Comparison of ENCODE assay signal across 19 cellular contexts in the genomic region with DNA sequence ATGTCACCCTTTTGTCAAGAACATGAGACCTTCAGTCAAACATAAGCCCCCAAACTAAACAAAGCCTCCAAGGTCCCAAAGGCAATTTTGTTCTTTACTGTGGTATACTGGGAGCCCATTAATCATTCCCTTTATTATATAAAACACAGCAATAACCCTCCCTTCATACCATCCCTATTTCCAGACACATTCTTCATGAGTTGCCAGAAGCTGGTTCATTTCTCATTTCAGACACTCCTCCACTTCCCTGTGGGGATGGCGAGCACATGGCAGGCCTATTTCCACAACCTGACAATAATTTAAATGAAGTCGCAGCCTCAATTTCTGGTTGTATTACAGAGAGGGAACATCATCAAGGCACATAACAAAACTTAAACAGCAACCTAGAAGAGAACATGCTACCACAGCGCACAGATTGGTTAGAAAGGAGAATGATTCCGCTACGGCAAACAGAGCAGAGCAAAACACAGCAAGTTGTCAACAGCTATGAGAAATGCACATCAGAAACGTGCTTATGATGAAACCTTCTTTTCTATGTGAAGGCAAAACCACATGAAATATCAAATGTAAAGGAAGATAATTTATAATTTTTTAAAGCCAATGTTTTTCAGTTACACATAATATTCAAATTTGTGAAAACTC.
DNase-seq lines count a peak whose midpoint lies in the region; ATAC-seq and TF ChIP-seq lines count a peak whose summit lies in the region.
"Had no signal": no experiment of that assay in that cellular context is flagged by ENCODE, and none has a peak within 500 bp of the region (broad histone marks: within the 10 kb centered on the region; RNA-seq: fewer than 3 reads in every experiment).

No MANE protein-coding gene starts in this region.

- H3K4me3 Mint-ChIP-seq in activated CD8-positive, alpha-beta T cell treated with anti-CD3 and anti-CD28 coated beads for 36 hours, result no peak overlapping the region
- H3K4me3 Mint-ChIP-seq in activated CD8-positive, alpha-beta T cell treated with anti-CD3 and anti-CD28 coated beads, Interleukin-2, amount 10 ng/mL, durations not matched to agents 7 days and 5 days, result no peak overlapping the region
- H3K4me3 Mint-ChIP-seq in T-cell (no peak overlapping the region), osteocyte (ENCODE audit: unreplicated experiment) (no peak overlapping the region)
- H3K4me3 Mint-ChIP-seq in effector memory CD8-positive, alpha-beta T cell, result no peak overlapping the region
- H3K4me3 Mint-ChIP-seq in stimulated activated naive CD8-positive, alpha-beta T cell treated with anti-CD3 and anti-CD28 coated beads, Interleukin-15, amount 100 ng/mL, for 72 hours, result no peak overlapping the region
- H3K4me3 Mint-ChIP-seq in stimulated activated effector memory CD8-positive, alpha-beta T cell treated with anti-CD3 and anti-CD28 coated beads, Interleukin-12 subunit alpha, Interleukin-12 subunit beta, amount 100 ng/mL, for 72 hours, result no peak overlapping the region
- H3K4me3 Mint-ChIP-seq: CD8-positive, alpha-beta memory T cell had no signal

- no peak for DNase-seq in activated CD8-positive, alpha-beta T cell treated with anti-CD3 and anti-CD28 coated beads for 36 hours
- DNase-seq in activated CD8-positive, alpha-beta T cell treated with anti-CD3 and anti-CD28 coated beads, Interleukin-2, amount 10 ng/mL, durations not matched to agents 7 days and 5 days, result no peak
- DNase-seq in T-cell (peak in 1 of 34 experiments; percentile 28), osteocyte (ENCODE audit: extremely low spot score, unreplicated experiment) (no peak), GM13976 (ENCODE audit: low spot score) (no peak)
- no peak for DNase-seq in effector memory CD8-positive, alpha-beta T cell
- no peak for DNase-seq in stimulated activated naive CD8-positive, alpha-beta T cell treated with anti-CD3 and anti-CD28 coated beads, Interleukin-15, amount 100 ng/mL, for 72 hours
- DNase-seq in stimulated activated effector memory CD8-positive, alpha-beta T cell treated with anti-CD3 and anti-CD28 coated beads, Interleukin-12 subunit alpha, Interleukin-12 subunit beta, amount 100 ng/mL, for 72 hours (ENCODE audit: low spot score in 2 of 2), result no peak
- DNase-seq: CD8-positive, alpha-beta memory T cell; DND-41; GDM1; GOT3; KBM-7; NCI-H1048; NCI-H146; NCI-H69; NK-92 treated with Interleukin-12 subunit alpha and Interleukin-12 subunit beta, amount 100 ng/mL, for 24 hours; OCI-M1 had no signal

- in situ Hi-C loops in GM13976 (cut with MboI; ENCODE audit: low sequenced_read_pairs, unreplicated experiment), result no loop called here

- H3K36me3 Mint-ChIP-seq in activated CD8-positive, alpha-beta T cell treated with anti-CD3 and anti-CD28 coated beads for 36 hours (ENCODE audit: low read depth), result peaks cover 12% of the 10 kb centered on the region
- peaks cover 11% of the 10 kb centered on the region for H3K36me3 Mint-ChIP-seq in activated CD8-positive, alpha-beta T cell treated with anti-CD3 and anti-CD28 coated beads, Interleukin-2, amount 10 ng/mL, durations not matched to agents 7 days and 5 days (ENCODE audit: low read depth)
- peaks cover 18% of the 10 kb centered on the region for H3K36me3 Mint-ChIP-seq in T-cell
- H3K36me3 Mint-ChIP-seq in effector memory CD8-positive, alpha-beta T cell (ENCODE audit: insufficient read depth), result no peaks in the 10 kb centered on the region
- H3K36me3 Mint-ChIP-seq in stimulated activated effector memory CD8-positive, alpha-beta T cell treated with anti-CD3 and anti-CD28 coated beads, Interleukin-12 subunit alpha, Interleukin-12 subunit beta, amount 100 ng/mL, for 72 hours, result peaks cover 7% of the 10 kb centered on the region
- no peaks in the 10 kb centered on the region for H3K36me3 Mint-ChIP-seq in osteocyte (ENCODE audit: unreplicated experiment)

- no peak for ATAC-seq in activated CD8-positive, alpha-beta T cell treated with anti-CD3 and anti-CD28 coated beads for 36 hours
- ATAC-seq in activated CD8-positive, alpha-beta T cell treated with anti-CD3 and anti-CD28 coated beads, Interleukin-2, amount 10 ng/mL, durations not matched to agents 7 days and 5 days, result no peak
- peak in 1 of 4 experiments; percentile 64 for ATAC-seq in T-cell (replicated peaks in 1 of 4)
- ATAC-seq in effector memory CD8-positive, alpha-beta T cell (replicated peaks), result no peak
- no peak for ATAC-seq in stimulated activated naive CD8-positive, alpha-beta T cell treated with anti-CD3 and anti-CD28 coated beads, Interleukin-15, amount 100 ng/mL, for 72 hours
- no peak for ATAC-seq in stimulated activated effector memory CD8-positive, alpha-beta T cell treated with anti-CD3 and anti-CD28 coated beads, Interleukin-12 subunit alpha, Interleukin-12 subunit beta, amount 100 ng/mL, for 72 hours
- ATAC-seq: A549 had no signal

- peaks cover 86% of the 10 kb centered on the region for H3K4me1 Mint-ChIP-seq in activated CD8-positive, alpha-beta T cell treated with anti-CD3 and anti-CD28 coated beads for 36 hours (ENCODE audit: low read depth)
- H3K4me1 Mint-ChIP-seq in activated CD8-positive, alpha-beta T cell treated with anti-CD3 and anti-CD28 coated beads, Interleukin-2, amount 10 ng/mL, durations not matched to agents 7 days and 5 days (ENCODE audit: low read depth), result peaks cover 57% of the 10 kb centered on the region
- peaks cover 80 to 94% (median 85%) of the 10 kb centered on the region in 3 donors for H3K4me1 Mint-ChIP-seq in T-cell
- H3K4me1 Mint-ChIP-seq in effector memory CD8-positive, alpha-beta T cell (ENCODE audit: low read depth in 2 of 2), result peaks cover 42 to 56% of the 10 kb centered on the region in 2 donors
- peaks cover 97% of the 10 kb centered on the region for H3K4me1 Mint-ChIP-seq in stimulated activated naive CD8-positive, alpha-beta T cell treated with anti-CD3 and anti-CD28 coated beads, Interleukin-15, amount 100 ng/mL, for 72 hours
- H3K4me1 Mint-ChIP-seq in stimulated activated effector memory CD8-positive, alpha-beta T cell treated with anti-CD3 and anti-CD28 coated beads, Interleukin-12 subunit alpha, Interleukin-12 subunit beta, amount 100 ng/mL, for 72 hours, result peaks cover 66% of the 10 kb centered on the region
- peaks cover 5% of the 10 kb centered on the region for H3K4me1 Mint-ChIP-seq in osteocyte (ENCODE audit: unreplicated experiment)

- CTCF ChIA-PET in activated CD8-positive, alpha-beta T cell treated with anti-CD3 and anti-CD28 coated beads for 36 hours (lab: Charles Lee), result interaction anchor here (1.1 to 2.2 kb wide), 6 partner anchors 13 to 185 kb away, joined by 3 to 14 read pairs (median 4); no protein-coding TSS in a partner anchor
- CTCF ChIA-PET in activated CD8-positive, alpha-beta T cell treated with anti-CD3 and anti-CD28 coated beads, Interleukin-2, amount 10 ng/mL, durations not matched to agents 7 days and 5 days (lab: Charles Lee), result interaction anchor here (1.1 to 3.6 kb wide), 4 partner anchors 9 to 65 kb away, joined by 3 to 12 read pairs (median 5); no protein-coding TSS in a partner anchor
- CTCF ChIA-PET in T-cell (lab: Charles Lee), result interaction anchor here in 1 of 2 donors (0.6 kb wide), 1 partner anchor 438 kb away, joined by 3 read pairs; no protein-coding TSS in a partner anchor

- no peaks in the 10 kb centered on the region for H3K27me3 Mint-ChIP-seq in activated CD8-positive, alpha-beta T cell treated with anti-CD3 and anti-CD28 coated beads for 36 hours
- no peaks in the 10 kb centered on the region for H3K27me3 Mint-ChIP-seq in activated CD8-positive, alpha-beta T cell treated with anti-CD3 and anti-CD28 coated beads, Interleukin-2, amount 10 ng/mL, durations not matched to agents 7 days and 5 days (ENCODE audit: low read depth)
- no peaks in the 10 kb centered on the region for H3K27me3 Mint-ChIP-seq in T-cell
- H3K27me3 Mint-ChIP-seq in effector memory CD8-positive, alpha-beta T cell, result no peaks in the 10 kb centered on the region
- no peaks in the 10 kb centered on the region for H3K27me3 Mint-ChIP-seq in stimulated activated naive CD8-positive, alpha-beta T cell treated with anti-CD3 and anti-CD28 coated beads, Interleukin-15, amount 100 ng/mL, for 72 hours
- peaks cover 14% of the 10 kb centered on the region for H3K27me3 Mint-ChIP-seq in osteocyte (ENCODE audit: unreplicated experiment)
- H3K27me3 Mint-ChIP-seq: CD8-positive, alpha-beta memory T cell had no signal

- TF ChIP-seq CTCF in activated CD8-positive, alpha-beta T cell treated with anti-CD3 and anti-CD28 coated beads for 36 hours (IDR thresholded peaks at IDR 0.05), result no peak
- TF ChIP-seq CTCF in osteocyte (IDR thresholded peaks at IDR 0.05), result no peak
- TF ChIP-seq CTCF in GM13976 (IDR thresholded peaks at IDR 0.05; ENCODE audit: borderline replicate concordance, control extremely low read depth, extremely low read depth, insufficient read depth, missing control alignments), result no peak

- POLR2A ChIA-PET in activated CD8-positive, alpha-beta T cell treated with anti-CD3 and anti-CD28 coated beads for 36 hours (lab: Charles Lee), result interaction anchor here (1.1 to 2.9 kb wide), 9 partner anchors 10 to 171 kb away, joined by 3 to 21 read pairs (median 4); no protein-coding TSS in a partner anchor
- POLR2A ChIA-PET in activated CD8-positive, alpha-beta T cell treated with anti-CD3 and anti-CD28 coated beads, Interleukin-2, amount 10 ng/mL, durations not matched to agents 7 days and 5 days (lab: Charles Lee), result interaction anchor here (0.7 to 1.2 kb wide), 2 partner anchors 15 to 51 kb away, joined by 3 to 4 read pairs; no protein-coding TSS in a partner anchor
- POLR2A ChIA-PET in T-cell (lab: Charles Lee), result no interaction called here

- peak overlapping the region; percentile 43 for H3K27ac Mint-ChIP-seq in activated CD8-positive, alpha-beta T cell treated with anti-CD3 and anti-CD28 coated beads for 36 hours
- H3K27ac Mint-ChIP-seq in activated CD8-positive, alpha-beta T cell treated with anti-CD3 and anti-CD28 coated beads, Interleukin-2, amount 10 ng/mL, durations not matched to agents 7 days and 5 days, result no peak overlapping the region
- H3K27ac Mint-ChIP-seq in T-cell, result peak overlapping the region; percentile 9 to 45
- H3K27ac Mint-ChIP-seq in effector memory CD8-positive, alpha-beta T cell, result peak overlapping the region; percentile 61 to 82
- peak overlapping the region; percentile 15 to 16 for H3K27ac Mint-ChIP-seq in stimulated activated naive CD8-positive, alpha-beta T cell treated with anti-CD3 and anti-CD28 coated beads, Interleukin-15, amount 100 ng/mL, for 72 hours
- no peak overlapping the region for H3K27ac Mint-ChIP-seq in stimulated activated effector memory CD8-positive, alpha-beta T cell treated with anti-CD3 and anti-CD28 coated beads, Interleukin-12 subunit alpha, Interleukin-12 subunit beta, amount 100 ng/mL, for 72 hours
- no peak overlapping the region for H3K27ac Mint-ChIP-seq in osteocyte (ENCODE audit: unreplicated experiment)

- intact Hi-C loops in activated CD8-positive, alpha-beta T cell treated with anti-CD3 and anti-CD28 coated beads for 36 hours (cut with micrococcal nuclease), result loop anchor here (5.0 kb wide), 3 partner anchors 62 to 122 kb away; a partner anchor contains a TSS

- peaks cover 4% of the 10 kb centered on the region for H3K9me3 Mint-ChIP-seq in activated CD8-positive, alpha-beta T cell treated with anti-CD3 and anti-CD28 coated beads for 36 hours
- no peaks in the 10 kb centered on the region for H3K9me3 Mint-ChIP-seq in activated CD8-positive, alpha-beta T cell treated with anti-CD3 and anti-CD28 coated beads, Interleukin-2, amount 10 ng/mL, durations not matched to agents 7 days and 5 days (ENCODE audit: insufficient read depth)
- H3K9me3 Mint-ChIP-seq in T-cell (no peaks in the 10 kb centered on the region), osteocyte (ENCODE audit: unreplicated experiment) (no peaks in the 10 kb centered on the region)
- peaks cover 0 to 1% of the 10 kb centered on the region in 2 donors for H3K9me3 Mint-ChIP-seq in effector memory CD8-positive, alpha-beta T cell
- peaks cover 0 to 8% of the 10 kb centered on the region in 2 donors for H3K9me3 Mint-ChIP-seq in stimulated activated naive CD8-positive, alpha-beta T cell treated with anti-CD3 and anti-CD28 coated beads, Interleukin-15, amount 100 ng/mL, for 72 hours
- H3K9me3 Mint-ChIP-seq in stimulated activated effector memory CD8-positive, alpha-beta T cell treated with anti-CD3 and anti-CD28 coated beads, Interleukin-12 subunit alpha, Interleukin-12 subunit beta, amount 100 ng/mL, for 72 hours, result peaks cover 3% of the 10 kb centered on the region
- H3K9me3 Mint-ChIP-seq: CD8-positive, alpha-beta memory T cell had no signal

Comparison
In these comparisons a context has a peak if more than half of its experiments do, and no peak if none do; other contexts are left out.
1. H3K27ac Mint-ChIP-seq: peak in activated CD8-positive, alpha-beta T cell treated with anti-CD3 and anti-CD28 coated beads for 36 hours (single experiment), T-cell (2 of 2), effector memory CD8-positive, alpha-beta T cell (2 of 2) and stimulated activated naive CD8-positive, alpha-beta T cell treated with anti-CD3 and anti-CD28 coated beads, Interleukin-15, amount 100 ng/mL, for 72 hours (2 of 2); none in activated CD8-positive, alpha-beta T cell treated with anti-CD3 and anti-CD28 coated beads, Interleukin-2, amount 10 ng/mL, durations not matched to agents 7 days and 5 days (single experiment), stimulated activated effector memory CD8-positive, alpha-beta T cell treated with anti-CD3 and anti-CD28 coated beads, Interleukin-12 subunit alpha, Interleukin-12 subunit beta, amount 100 ng/mL, for 72 hours (single experiment) and osteocyte (single experiment).
2. POLR2A ChIA-PET loops: an anchor here in activated CD8-positive, alpha-beta T cell treated with anti-CD3 and anti-CD28 coated beads for 36 hours (1.1 to 2.9 kb wide) and activated CD8-positive, alpha-beta T cell treated with anti-CD3 and anti-CD28 coated beads, Interleukin-2, amount 10 ng/mL, durations not matched to agents 7 days and 5 days (0.7 to 1.2 kb wide); none called in T-cell.